Comparison of ENCODE assay signal across 8 cellular contexts in genomic region chr2:74441690-74442482, GRCh38.
DNase-seq lines count a peak whose midpoint lies in the region; ATAC-seq and TF ChIP-seq lines count a peak whose summit lies in the region.

RTKN (minus strand) TSS chr2:74441937; CDS start chr2:74441816, 121 bp downstream.

- H3K4me3 ChIP-seq in WI38 (ENCODE audit: low read depth, low read length) = peak within 1 kb of the TSS; percentile 65
- peak within 1 kb of the TSS; percentile 72 for H3K4me3 ChIP-seq in epithelial cell of esophagus (ENCODE audit: low read length)
- H3K4me3 ChIP-seq in muscle layer of duodenum (ENCODE audit: low read depth in 1 of 2, low read length in 2 of 2) = peak within 1 kb of the TSS; percentile 69 to 70

- H3K36me3 ChIP-seq in muscle layer of duodenum (ENCODE audit: control insufficient read depth in 1 of 2, insufficient read depth in 2 of 2, low read length in 2 of 2) = no peaks in the 10 kb centered on the region

- ATAC-seq in HG03045 (IDR thresholded peaks at IDR 0.05; ENCODE audit: unreplicated experiment) = peak; percentile 35

- in situ Hi-C loops in KBM-7 (cut with MboI; ENCODE audit: low pct_unique_long_range_greater_than_20kb, low sequenced_read_pairs) = no loop called here

- peaks cover 7% of the 10 kb centered on the region for H3K27me3 ChIP-seq in muscle layer of duodenum (ENCODE audit: low read depth, low read length)

- peaks cover 11 to 39% of the 10 kb centered on the region in 2 donors for H3K4me1 ChIP-seq in muscle layer of duodenum (ENCODE audit: control insufficient read depth in 1 of 2, insufficient read depth in 2 of 2, low read length in 2 of 2)

- no peak for TF ChIP-seq CTCF in WI38 (IDR thresholded peaks at IDR 0.05; ENCODE audit: low read depth, low read length)
- no peak for TF ChIP-seq CTCF in epithelial cell of esophagus (IDR thresholded peaks at IDR 0.05; ENCODE audit: insufficient read depth, low read depth, low read length, missing control alignments)

- H3K27ac ChIP-seq in muscle layer of duodenum (ENCODE audit: low read length) = peak within 1 kb of the TSS; percentile 91

- peak; percentile 91 for DNase-seq in ELF-1 (ENCODE audit: low read depth, low spot score)
- peak; percentile 84 for DNase-seq in epithelial cell of esophagus (ENCODE audit: low read depth)
- DNase-seq in NCI-H2107 (lab: John Stamatoyannopoulos, UW) = no peak
- DNase-seq in KBM-7 = no peak
- no peak for DNase-seq in Kasumi-1 (lab: John Stamatoyannopoulos, UW)

- H3K9me3 ChIP-seq in muscle layer of duodenum (ENCODE audit: control insufficient read depth in 1 of 2, low read length in 2 of 2) = no peaks in the 10 kb centered on the region

Comparison
In these comparisons a context has a peak if more than half of its experiments do, and no peak if none do; other contexts are left out.
1. DNase-seq: peak in ELF-1 (single experiment) and epithelial cell of esophagus (single experiment); none in NCI-H2107 (single experiment), KBM-7 (single experiment) and Kasumi-1 (0 of 2).
2. Peak in every context shown above with its lines, with median percentiles within 50 percentile points of each other: H3K4me3 ChIP-seq.